ENCODE assay signal across 9 cellular contexts in the genomic region with DNA sequence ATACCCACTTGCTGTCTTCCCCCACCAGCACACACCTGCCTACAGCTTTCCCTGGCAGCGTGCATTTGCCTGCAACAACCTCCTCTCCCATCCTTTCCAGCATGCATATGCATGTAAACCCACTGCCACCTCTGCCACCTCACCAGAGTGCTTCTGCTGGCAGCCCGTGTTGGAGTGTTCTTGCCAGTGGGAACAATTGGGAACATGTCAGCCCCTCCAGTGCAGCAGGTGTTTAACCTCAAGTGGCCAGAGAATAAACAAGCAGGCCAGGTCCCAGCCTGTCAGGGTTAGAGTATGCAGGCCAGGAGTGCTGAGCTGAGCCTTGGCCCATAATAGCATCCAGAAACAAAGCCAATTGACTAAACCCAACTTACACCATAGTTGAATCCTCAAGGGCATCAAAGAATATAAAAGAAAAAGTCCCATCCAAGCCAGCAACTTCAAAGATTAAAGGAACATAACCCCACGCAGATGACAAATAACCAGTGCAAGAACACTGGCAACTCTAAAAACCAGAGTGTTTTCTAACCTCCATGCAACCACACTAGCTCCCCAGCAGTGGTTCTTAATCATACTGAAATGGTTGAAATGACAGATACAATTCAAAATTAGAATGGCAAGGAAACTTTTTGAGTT.
DNase-seq lines count a peak whose midpoint lies in the region; ATAC-seq and TF ChIP-seq lines count a peak whose summit lies in the region.
"Had no signal": no experiment of that assay in that cellular context is flagged by ENCODE, and none has a peak within 500 bp of the region (broad histone marks: within the 10 kb centered on the region; RNA-seq: fewer than 3 reads in every experiment).

No MANE protein-coding gene starts in this region.

- no peaks in the 10 kb centered on the region for H3K27me3 Mint-ChIP-seq in stimulated activated memory B cell treated with anti-CD40 and anti-IgM and Interleukin-4, amounts not matched to agents 10 μg/mL and 1 μg/mL and 100 μg/mL, for 72 hours

- ATAC-seq in activated naive CD4-positive, alpha-beta T cell treated with anti-CD3 and anti-CD28 coated beads, Interleukin-2, amount 50 U/mL, for 72 hours: peak; percentile 92 to 96
- ATAC-seq in HG02588 (IDR thresholded peaks at IDR 0.05; ENCODE audit: unreplicated experiment) (peak; percentile 94), omental fat pad (ENCODE audit: low FRiP score) (no peak), esophagus mucosa (no peak)
- peak; percentile 67 for ATAC-seq in stimulated activated memory B cell treated with anti-CD40 and anti-IgM and Interleukin-4, amounts not matched to agents 10 μg/mL and 1 μg/mL and 100 μg/mL, for 72 hours

- WGBS in prostate gland: 68% methylated on average over 3 of the region's 3 CpGs

- no peak overlapping the region for H3K27ac ChIP-seq in prostate gland
- H3K27ac ChIP-seq: BLaER1 treated with 17β-estradiol and CSF1 and Interleukin-3, amounts not matched to agents 10 nM and 100 nM had no signal

- H3K4me3 Mint-ChIP-seq in stimulated activated memory B cell treated with anti-CD40 and anti-IgM and Interleukin-4, amounts not matched to agents 10 μg/mL and 1 μg/mL and 100 μg/mL, for 72 hours: no peak overlapping the region

- H3K4me1 ChIP-seq in prostate gland (replicated peaks): no peaks in the 10 kb centered on the region

- peak overlapping the region in 1 of 2 donors; percentile 81 for H3K27ac Mint-ChIP-seq in activated naive CD4-positive, alpha-beta T cell treated with anti-CD3 and anti-CD28 coated beads, Interleukin-2, amount 50 U/mL, for 72 hours
- no peak overlapping the region for H3K27ac Mint-ChIP-seq in stimulated activated memory B cell treated with anti-CD40 and anti-IgM and Interleukin-4, amounts not matched to agents 10 μg/mL and 1 μg/mL and 100 μg/mL, for 72 hours

- no peaks in the 10 kb centered on the region for H3K27me3 ChIP-seq in prostate gland (replicated peaks; ENCODE audit: insufficient read depth)
- H3K27me3 ChIP-seq: BLaER1 treated with 17β-estradiol and CSF1 and Interleukin-3, amounts not matched to agents 10 nM and 100 nM had no signal

- DNase-seq in activated naive CD4-positive, alpha-beta T cell treated with anti-CD3 and anti-CD28 coated beads, Interleukin-2, amount 50 U/mL, for 72 hours (ENCODE audit: low spot score in 2 of 2): peak in 1 of 2 donors; percentile 12
- DNase-seq in activated naive CD4-positive, alpha-beta T cell (lab: John Stamatoyannopoulos, UW): no peak
- DNase-seq in NCI-H1092 treated with DMSO at 0.1 percent for 48 hours (lab: John Stamatoyannopoulos, UW) (peak; percentile 11), prostate gland (ENCODE audit: low spot score) (no peak), omental fat pad (ENCODE audit: low spot score) (no peak)

- intact Hi-C loops in prostate gland (cut with DNase I): no loop called here

- H3K9me3 ChIP-seq in prostate gland: no peaks in the 10 kb centered on the region
- H3K9me3 ChIP-seq: BLaER1 treated with 17β-estradiol and CSF1 and Interleukin-3, amounts not matched to agents 10 nM and 100 nM had no signal

- H3K36me3 ChIP-seq in prostate gland: no peaks in the 10 kb centered on the region
- H3K36me3 ChIP-seq: BLaER1 treated with 17β-estradiol and CSF1 and Interleukin-3, amounts not matched to agents 10 nM and 100 nM had no signal

- H3K36me3 Mint-ChIP-seq in activated naive CD4-positive, alpha-beta T cell treated with anti-CD3 and anti-CD28 coated beads, Interleukin-2, amount 50 U/mL, for 72 hours: no peaks in the 10 kb centered on the region
- no peaks in the 10 kb centered on the region for H3K36me3 Mint-ChIP-seq in stimulated activated memory B cell treated with anti-CD40 and anti-IgM and Interleukin-4, amounts not matched to agents 10 μg/mL and 1 μg/mL and 100 μg/mL, for 72 hours

- no peak overlapping the region for H3K4me3 ChIP-seq in prostate gland
- H3K4me3 ChIP-seq: BLaER1 treated with 17β-estradiol and CSF1 and Interleukin-3, amounts not matched to agents 10 nM and 100 nM had no signal

- TF ChIP-seq CTCF in prostate gland (IDR thresholded peaks at IDR 0.05): no peak
- TF ChIP-seq CTCF in omental fat pad (IDR thresholded peaks at IDR 0.05): no peak

- no peaks in the 10 kb centered on the region for H3K4me1 Mint-ChIP-seq in stimulated activated memory B cell treated with anti-CD40 and anti-IgM and Interleukin-4, amounts not matched to agents 10 μg/mL and 1 μg/mL and 100 μg/mL, for 72 hours

- no peak for TF ChIP-seq POLR2A in prostate gland (IDR thresholded peaks at IDR 0.05)

- peaks cover 0 to 13% of the 10 kb centered on the region in 2 donors for H3K9me3 Mint-ChIP-seq in activated naive CD4-positive, alpha-beta T cell treated with anti-CD3 and anti-CD28 coated beads, Interleukin-2, amount 50 U/mL, for 72 hours
- H3K9me3 Mint-ChIP-seq in stimulated activated memory B cell treated with anti-CD40 and anti-IgM and Interleukin-4, amounts not matched to agents 10 μg/mL and 1 μg/mL and 100 μg/mL, for 72 hours: no peaks in the 10 kb centered on the region

Comparison
In these comparisons a context has a peak if more than half of its experiments do, and no peak if none do; other contexts are left out.
1. ATAC-seq: peak in activated naive CD4-positive, alpha-beta T cell treated with anti-CD3 and anti-CD28 coated beads, Interleukin-2, amount 50 U/mL, for 72 hours (2 of 2), HG02588 (single experiment) and stimulated activated memory B cell treated with anti-CD40 and anti-IgM and Interleukin-4, amounts not matched to agents 10 μg/mL and 1 μg/mL and 100 μg/mL, for 72 hours (single experiment); none in omental fat pad (single experiment) and esophagus mucosa (single experiment).